Comparison of ENCODE assay signal across 8 cellular contexts in genomic region chr7:43647314-43647691, GRCh38.
DNase-seq lines count a peak whose midpoint lies in the region; ATAC-seq and TF ChIP-seq lines count a peak whose summit lies in the region.

No MANE protein-coding gene starts in this region.

- H3K27ac Mint-ChIP-seq in activated CD4-positive, alpha-beta memory T cell treated with anti-CD3 and anti-CD28 coated beads for 36 hours, result peak overlapping the region; percentile 99

- H3K27me3 Mint-ChIP-seq in activated CD4-positive, alpha-beta memory T cell treated with anti-CD3 and anti-CD28 coated beads for 36 hours, result no peaks in the 10 kb centered on the region

- ATAC-seq in heart right ventricle (peak in 7 of 8 donors; percentile 14 to 63 (median 46)), GM21515 (IDR thresholded peaks at IDR 0.05; ENCODE audit: unreplicated experiment) (no peak)

- intact Hi-C loops in activated CD4-positive, alpha-beta memory T cell treated with anti-CD3 and anti-CD28 coated beads for 36 hours (cut with micrococcal nuclease), result no loop called here
- intact Hi-C loops in heart right ventricle (cut with DNase I), result loop anchor here in 3 of 10 donors (5.0 kb wide), 2 partner anchors 50 to 65 kb away; partner anchors contain the start of gene STK17A (in 3 of the 3)

- DNase-seq in HAP-1 (ENCODE audit: low spot score in 2 of 2) (peak; percentile 72 to 75), heart right ventricle (no peak), foreskin melanocyte (no peak), UCSD-AML1 (lab: John Stamatoyannopoulos, UW; ENCODE audit: unreplicated experiment) (no peak), NCI-H128 (lab: John Stamatoyannopoulos, UW; ENCODE audit: unreplicated experiment) (no peak)
- DNase-seq in activated CD4-positive, alpha-beta memory T cell treated with anti-CD3 and anti-CD28 coated beads for 36 hours, result no peak

- CTCF ChIA-PET in activated CD4-positive, alpha-beta memory T cell treated with anti-CD3 and anti-CD28 coated beads for 36 hours (lab: Charles Lee), result interaction anchor here (1.0 to 9.9 kb wide), 8 partner anchors 8 to 111 kb away, joined by 3 to 130 read pairs (median 8); partner anchors contain the start of genes BLVRA and STK17A

- H3K27me3 ChIP-seq in HAP-1 (ENCODE audit: low read depth) (no peaks in the 10 kb centered on the region), heart right ventricle (no peaks in the 10 kb centered on the region)

- H3K4me1 ChIP-seq in HAP-1 (peaks cover 29% of the 10 kb centered on the region), heart right ventricle (peaks cover 36 to 86% (median 70%) of the 10 kb centered on the region in 9 donors)

- peaks cover 93% of the 10 kb centered on the region for H3K4me1 Mint-ChIP-seq in activated CD4-positive, alpha-beta memory T cell treated with anti-CD3 and anti-CD28 coated beads for 36 hours (ENCODE audit: low read depth)

- no peak for TF ChIP-seq CTCF in heart right ventricle (IDR thresholded peaks at IDR 0.05)

- peak overlapping the region; percentile 80 for H3K4me3 Mint-ChIP-seq in activated CD4-positive, alpha-beta memory T cell treated with anti-CD3 and anti-CD28 coated beads for 36 hours

- in situ Hi-C loops in HAP-1 (cut with MboI; ENCODE audit: low sequenced_read_pairs), result no loop called here

- H3K36me3 ChIP-seq in HAP-1 (replicated peaks) (peaks cover 16% of the 10 kb centered on the region), heart right ventricle (peaks cover 0 to 30% (median 7%) of the 10 kb centered on the region in 9 donors)

- H3K9me3 ChIP-seq in HAP-1 (no peaks in the 10 kb centered on the region), heart right ventricle (no peaks in the 10 kb centered on the region)

- H3K27ac ChIP-seq in heart right ventricle, result peak overlapping the region; percentile 72 to 96 (median 90)
- peak overlapping the region; percentile 42 to 98 (median 89) for H3K27ac ChIP-seq in skin epidermis

- POLR2A ChIA-PET in activated CD4-positive, alpha-beta memory T cell treated with anti-CD3 and anti-CD28 coated beads for 36 hours (lab: Charles Lee), result interaction anchor here (1.0 to 3.6 kb wide), 8 partner anchors 9 to 89 kb away, joined by 3 to 90 read pairs (median 12); partner anchors contain the start of gene STK17A

- H3K36me3 Mint-ChIP-seq in activated CD4-positive, alpha-beta memory T cell treated with anti-CD3 and anti-CD28 coated beads for 36 hours, result peaks cover 35% of the 10 kb centered on the region

- H3K9me3 Mint-ChIP-seq in activated CD4-positive, alpha-beta memory T cell treated with anti-CD3 and anti-CD28 coated beads for 36 hours, result no peaks in the 10 kb centered on the region

- no peak overlapping the region for H3K4me3 ChIP-seq in HAP-1
- peak overlapping the region in 2 of 10 donors; percentile 21 to 25 for H3K4me3 ChIP-seq in heart right ventricle
- no peak overlapping the region for H3K4me3 ChIP-seq in skin epidermis

- WGBS in heart right ventricle, 2 donors, result 30 to 38% methylated on average over 7 of the region's 7 CpGs

Comparison
In these comparisons a context has a peak if more than half of its experiments do, and no peak if none do; other contexts are left out.
1. DNase-seq: peak in HAP-1 (2 of 2); none in activated CD4-positive, alpha-beta memory T cell treated with anti-CD3 and anti-CD28 coated beads for 36 hours (single experiment), heart right ventricle (0 of 2), foreskin melanocyte (single experiment), UCSD-AML1 (single experiment) and NCI-H128 (single experiment).